In genomic region chr14:22458737-22459136, GRCh38 we compare ENCODE assay signal across 20 cellular contexts.
DNase-seq lines count a peak whose midpoint lies in the region; ATAC-seq, FAIRE-seq and TF ChIP-seq lines count a peak whose summit lies in the region.
"Had no signal": no experiment of that assay in that cellular context is flagged by ENCODE, and none has a peak within 500 bp of the region (broad histone marks: within the 10 kb centered on the region; RNA-seq: fewer than 3 reads in every experiment).

No MANE protein-coding gene starts in this region.

- no peaks in the 10 kb centered on the region for H3K9me3 Mint-ChIP-seq in activated naive CD4-positive, alpha-beta T cell treated with anti-CD3 and anti-CD28 coated beads, Interleukin-2, amount 50 U/mL, for 24 hours
- H3K9me3 Mint-ChIP-seq in activated naive CD4-positive, alpha-beta T cell treated with anti-CD3 and anti-CD28 coated beads, Interleukin-2, amount 50 U/mL, for 72 hours: no peaks in the 10 kb centered on the region
- H3K9me3 Mint-ChIP-seq: CD14-positive monocyte had no signal

- H3K27me3 ChIP-seq in GM12878 (replicated peaks in 1 of 2; ENCODE audit: control insufficient read depth in 2 of 2, insufficient read depth in 2 of 2, low read length in 1 of 2) (no peaks in the 10 kb centered on the region), thymus (ENCODE audit: control insufficient read depth, insufficient read depth) (no peaks in the 10 kb centered on the region)

- no peaks in the 10 kb centered on the region for H3K79me2 ChIP-seq in GM12878 (ENCODE audit: control insufficient read depth, insufficient read depth, low read length)

- FAIRE-seq in GM12878 (lab: Jason Lieb, UNC): no peak
- FAIRE-seq: G401.6, RCC 7860 had no signal

- TF ChIP-seq EP300 in GM12878 (IDR thresholded peaks at IDR 0.05; ENCODE audit: borderline replicate concordance in 1 of 2, control insufficient read depth in 1 of 2, low read depth in 2 of 2, low read length in 2 of 2): no peak

- TF ChIP-seq RAD21 in GM12878 (IDR thresholded peaks at IDR 0.05; ENCODE audit: insufficient read depth, low read depth, low read length): no peak

- no peak overlapping the region for H3K27ac Mint-ChIP-seq in activated naive CD4-positive, alpha-beta T cell treated with anti-CD3 and anti-CD28 coated beads, Interleukin-2, amount 50 U/mL, for 24 hours
- H3K27ac Mint-ChIP-seq in activated naive CD4-positive, alpha-beta T cell treated with anti-CD3 and anti-CD28 coated beads, Interleukin-2, amount 50 U/mL, for 72 hours: no peak overlapping the region

- CTCF ChIA-PET in GM12878 (lab: Yijun Ruan, JAX): interaction anchor here (0.5 to 4.5 kb wide), 16 partner anchors 10 to 364 kb away, joined by 3 to 44 read pairs (median 4); no protein-coding TSS in a partner anchor

- TF ChIP-seq CTCF in NB4 (IDR thresholded peaks at IDR 0.05; ENCODE audit: low read depth, low read length) (no peak), GM12878 (IDR thresholded peaks at IDR 0.05 in 2 of 3, conservative IDR thresholded peaks at IDR 0.05 in 1 of 3; ENCODE audit: control insufficient read depth in 2 of 3, extremely low read depth in 1 of 3, insufficient read depth in 1 of 3, low read depth in 3 of 3, low read length in 3 of 3) (no peak)

- H3K4me3 Mint-ChIP-seq in activated naive CD4-positive, alpha-beta T cell treated with anti-CD3 and anti-CD28 coated beads, Interleukin-2, amount 50 U/mL, for 24 hours: peak overlapping the region; percentile 36
- H3K4me3 Mint-ChIP-seq: CD14-positive monocyte had no signal

- POLR2A ChIA-PET in GM12878 (lab: Charles Lee): interaction anchor here (0.5 to 3.5 kb wide), 7 partner anchors 10 to 176 kb away, joined by 3 to 26 read pairs (median 7); no protein-coding TSS in a partner anchor

- no peak overlapping the region for H2AFZ ChIP-seq in GM12878 (ENCODE audit: control insufficient read depth, low read depth, low read length)

- H3K36me3 ChIP-seq in GM12878 (ENCODE audit: control insufficient read depth in 2 of 2, insufficient read depth in 2 of 2, low read length in 1 of 2): no peaks in the 10 kb centered on the region
- H3K36me3 ChIP-seq in thymus (ENCODE audit: control insufficient read depth, insufficient read depth): no peaks in the 10 kb centered on the region

- BruUV-seq in GM12878 (replicated peaks; lab: Mats Ljungman, UMichigan): no TSS peak

- H3K36me3 Mint-ChIP-seq in activated naive CD4-positive, alpha-beta T cell treated with anti-CD3 and anti-CD28 coated beads, Interleukin-2, amount 50 U/mL, for 24 hours: no peaks in the 10 kb centered on the region
- no peaks in the 10 kb centered on the region for H3K36me3 Mint-ChIP-seq in activated naive CD4-positive, alpha-beta T cell treated with anti-CD3 and anti-CD28 coated beads, Interleukin-2, amount 50 U/mL, for 72 hours
- H3K36me3 Mint-ChIP-seq: CD14-positive monocyte had no signal

- H3K4me1 ChIP-seq in GM12878 (ENCODE audit: control insufficient read depth, insufficient read depth, low read length): peaks cover 44% of the 10 kb centered on the region
- H3K4me1 ChIP-seq in thymus (ENCODE audit: control insufficient read depth, insufficient read depth, low read length): peaks cover 5% of the 10 kb centered on the region

- WGBS in GM12878 (ENCODE audit: insufficient coverage, insufficient replicate concordance, low lambda C conversion rate, missing lambda C conversion rate): 100% methylated on average over 2 of the region's 2 CpGs
- WGBS in thymus: 24% methylated on average over 2 of the region's 2 CpGs

- no peak for ATAC-seq in activated naive CD4-positive, alpha-beta T cell treated with anti-CD3 and anti-CD28 coated beads, Interleukin-2, amount 50 U/mL, for 72 hours
- ATAC-seq in GM12878: peak; percentile 57
- ATAC-seq: Right ventricle myocardium inferior had no signal

- H3K4me3 ChIP-seq in NB4 (ENCODE audit: low read depth, low read length) (peak overlapping the region; percentile 34), GM12878 (no peak overlapping the region), thymus (ENCODE audit: low read length) (peak overlapping the region; percentile 41)

- H3K9me3 ChIP-seq in GM12878 (replicated peaks; ENCODE audit: control insufficient read depth, insufficient read depth, low read length) (no peaks in the 10 kb centered on the region; the same call in 2 of the 3 replicates), thymus (ENCODE audit: control insufficient read depth) (no peaks in the 10 kb centered on the region)

- no peak overlapping the region for H3K27ac ChIP-seq in GM12878 (ENCODE audit: control insufficient read depth, insufficient read depth)
- no peak overlapping the region for H3K27ac ChIP-seq in thymus (ENCODE audit: low read depth)
- H3K27ac ChIP-seq: KMS-11 had no signal

- no peaks in the 10 kb centered on the region for H4K20me1 ChIP-seq in GM12878 (ENCODE audit: control insufficient read depth, insufficient read depth)

- no peak overlapping the region for H3K9ac ChIP-seq in GM12878 (ENCODE audit: control insufficient read depth, insufficient read depth, low read length)
- H3K9ac ChIP-seq: KMS-11 had no signal

- SMC1A ChIA-PET in GM12878 (lab: Charles Lee; ENCODE audit: uncharacterized antibody, unreplicated experiment): interaction anchor here (0.9 to 31.5 kb wide), 16 partner anchors 9 to 144 kb away, joined by 3 to 912 read pairs (median 6); no protein-coding TSS in a partner anchor

- RAD21 ChIA-PET in GM12878 (lab: Charles Lee; ENCODE audit: unreplicated experiment): interaction anchor here (0.5 to 5.5 kb wide), 16 partner anchors 9 to 144 kb away, joined by 3 to 49 read pairs (median 5); no protein-coding TSS in a partner anchor

- no peaks in the 10 kb centered on the region for H3K4me1 Mint-ChIP-seq in activated naive CD4-positive, alpha-beta T cell treated with anti-CD3 and anti-CD28 coated beads, Interleukin-2, amount 50 U/mL, for 24 hours

- in situ Hi-C loops in GM12878 (cut with MboI) (no loop called here), G401 (cut with HindIII; ENCODE audit: low sequenced_read_pairs) (no loop called here)

- no peaks in the 10 kb centered on the region for H3K27me3 Mint-ChIP-seq in activated naive CD4-positive, alpha-beta T cell treated with anti-CD3 and anti-CD28 coated beads, Interleukin-2, amount 50 U/mL, for 24 hours

- no peak for TF ChIP-seq POLR2A in NB4 (IDR thresholded peaks at IDR 0.05; ENCODE audit: extremely low read depth, insufficient read length)
- no peak for TF ChIP-seq POLR2A in GM12878 (IDR thresholded peaks at IDR 0.05; ENCODE audit: low read depth, low read length)

- no peak for DNase-seq in activated naive CD4-positive, alpha-beta T cell treated with anti-CD3 and anti-CD28 coated beads, Interleukin-2, amount 50 U/mL, for 72 hours (ENCODE audit: low spot score in 2 of 2)
- DNase-seq in NB4 (ENCODE audit: low read depth): no peak
- DNase-seq in GM12878 (ENCODE audit: low read depth, low spot score): no peak
- DNase-seq in NCI-H2107 treated with DMSO at 0.1 percent for 48 hours (lab: John Stamatoyannopoulos, UW; ENCODE audit: unreplicated experiment): no peak
- DNase-seq in G401 (ENCODE audit: low spot score): no peak
- DNase-seq: DMS79 treated with DMSO at 0.1 percent for 48 hours, H7, NCI-H1092 treated with DMSO at 0.1 percent for 48 hours, NCI-H146, NCI-H2029 treated with DMSO at 0.1 percent for 48 hours, NCI-H2171 treated with DMSO at 0.1 percent for 48 hours, NCI-H446, NCI-H526 treated with DMSO at 0.1 percent for 48 hours had no signal

- no peak overlapping the region; the same call in none of the 2 replicates for H3K4me2 ChIP-seq in GM12878 (ENCODE audit: control insufficient read depth, insufficient read depth)
- H3K4me2 ChIP-seq: KMS-11 had no signal

- intact Hi-C loops in GM12878 (cut with micrococcal nuclease; ENCODE audit: unreplicated experiment): no loop called here

TF ChIP-seq in GM12878, 131 proteins besides CTCF, POLR2A, EP300 and RAD21 (continues in another document):
- TF ChIP-seq NFXL1 (IDR thresholded peaks at IDR 0.05; ENCODE audit: borderline replicate concordance): no peak
- TF ChIP-seq, protein P1, sequence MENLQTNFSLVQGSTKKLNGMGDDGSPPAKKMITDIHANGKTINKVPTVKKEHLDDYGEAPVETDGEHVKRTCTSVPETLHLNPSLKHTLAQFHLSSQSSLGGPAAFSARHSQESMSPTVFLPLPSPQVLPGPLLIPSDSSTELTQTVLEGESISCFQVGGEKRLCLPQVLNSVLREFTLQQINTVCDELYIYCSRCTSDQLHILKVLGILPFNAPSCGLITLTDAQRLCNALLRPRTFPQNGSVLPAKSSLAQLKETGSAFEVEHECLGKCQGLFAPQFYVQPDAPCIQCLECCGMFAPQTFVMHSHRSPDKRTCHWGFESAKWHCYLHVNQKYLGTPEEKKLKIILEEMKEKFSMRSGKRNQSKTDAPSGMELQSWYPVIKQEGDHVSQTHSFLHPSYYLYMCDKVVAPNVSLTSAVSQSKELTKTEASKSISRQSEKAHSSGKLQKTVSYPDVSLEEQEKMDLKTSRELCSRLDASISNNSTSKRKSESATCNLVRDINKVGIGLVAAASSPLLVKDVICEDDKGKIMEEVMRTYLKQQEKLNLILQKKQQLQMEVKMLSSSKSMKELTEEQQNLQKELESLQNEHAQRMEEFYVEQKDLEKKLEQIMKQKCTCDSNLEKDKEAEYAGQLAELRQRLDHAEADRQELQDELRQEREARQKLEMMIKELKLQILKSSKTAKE (IDR thresholded peaks at IDR 0.05; ENCODE audit: low read depth, poor library complexity, severe bottlenecking): no peak
- TF ChIP-seq SPI1 (IDR thresholded peaks at IDR 0.05; ENCODE audit: borderline replicate concordance, insufficient read depth, low read depth, low read length): peak; percentile 46
- TF ChIP-seq EED (IDR thresholded peaks at IDR 0.05; ENCODE audit: low read depth): 0 out of 2 replicates have a peak, but pooled peaks have one; percentile 18
- TF ChIP-seq FOXK2 (IDR thresholded peaks at IDR 0.05): no peak
